Comparison of ENCODE assay signal across 14 cellular contexts in the genomic region with DNA sequence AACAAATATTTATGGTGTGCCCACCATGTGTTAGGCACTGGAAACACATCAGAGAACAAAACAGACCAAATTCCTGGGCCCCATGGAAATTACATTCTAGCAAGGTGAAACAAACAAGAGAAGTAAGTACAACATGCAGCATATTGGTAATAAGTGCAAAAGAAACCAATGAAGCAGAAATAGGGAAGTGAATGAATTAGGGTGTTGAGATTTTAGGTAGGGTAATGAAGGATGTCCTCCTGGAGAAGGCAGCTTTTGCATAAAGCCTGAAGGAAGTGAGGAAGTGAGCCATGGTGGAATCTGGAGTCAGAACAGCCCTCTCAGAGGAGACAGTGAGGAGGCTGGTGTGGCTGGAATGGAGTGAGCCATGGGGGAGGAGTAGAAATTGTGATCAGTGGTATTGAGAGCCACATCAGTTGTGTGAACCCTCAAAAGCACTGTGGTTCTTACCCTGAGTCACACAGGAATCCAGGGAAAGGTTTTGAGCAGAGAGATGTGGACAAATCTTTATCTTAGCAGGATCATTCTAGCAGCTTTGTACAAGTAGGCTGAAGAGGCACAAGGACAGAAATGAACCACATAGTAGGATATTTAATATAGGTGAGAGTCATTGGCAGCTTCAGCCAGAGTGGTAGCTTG.
"Had no signal": no experiment of that assay in that cellular context is flagged by ENCODE, and none has a peak within 500 bp of the region (broad histone marks: within the 10 kb centered on the region; RNA-seq: fewer than 3 reads in every experiment).

No MANE protein-coding gene starts in this region.

- H3K4me1 Mint-ChIP-seq: immature natural killer cell had no signal

- ATAC-seq: left lobe of liver, sciatic nerve had no signal

- H3K27ac ChIP-seq: adrenal gland had no signal

- H3K27ac Mint-ChIP-seq: immature natural killer cell had no signal

- DNase-seq: activated CD4-positive, alpha-beta T cell treated with anti-CD3 and anti-CD28 coated beads, Interleukin-2, amount 50 U/mL, for 4 hours; activated CD4-positive, CD25-positive, alpha-beta regulatory T cell treated with anti-CD3 and anti-CD28 coated beads, Interleukin-2, amount 50 U/mL, for 72 hours; activated naive CD4-positive, alpha-beta T cell treated with anti-CD3 and anti-CD28 coated beads, Interleukin-2, amount 50 U/mL, for 16 hours; activated T-cell treated with anti-CD3 and anti-CD28 coated beads, Interleukin-2, amount 50 U/mL, for 1 hour; adrenal gland; central memory CD4-positive, alpha-beta T cell; cortex of kidney; effector memory CD4-positive, alpha-beta T cell; immature natural killer cell; mesendoderm; stimulated activated naive CD4-positive, alpha-beta T cell treated with Interleukin-2 at 50 U/mL for 16 hours; trophoblast cell had no signal

- H3K36me3 Mint-ChIP-seq: immature natural killer cell had no signal

- H3K27me3 ChIP-seq: adrenal gland had no signal

- H3K9me3 ChIP-seq: adrenal gland had no signal

- H3K36me3 ChIP-seq: adrenal gland had no signal

- H3K4me3 ChIP-seq: adrenal gland had no signal

- H3K4me3 Mint-ChIP-seq: immature natural killer cell had no signal

- H3K4me1 ChIP-seq: adrenal gland had no signal
